Comparison of ENCODE assay signal across 15 cellular contexts in the genomic region with DNA sequence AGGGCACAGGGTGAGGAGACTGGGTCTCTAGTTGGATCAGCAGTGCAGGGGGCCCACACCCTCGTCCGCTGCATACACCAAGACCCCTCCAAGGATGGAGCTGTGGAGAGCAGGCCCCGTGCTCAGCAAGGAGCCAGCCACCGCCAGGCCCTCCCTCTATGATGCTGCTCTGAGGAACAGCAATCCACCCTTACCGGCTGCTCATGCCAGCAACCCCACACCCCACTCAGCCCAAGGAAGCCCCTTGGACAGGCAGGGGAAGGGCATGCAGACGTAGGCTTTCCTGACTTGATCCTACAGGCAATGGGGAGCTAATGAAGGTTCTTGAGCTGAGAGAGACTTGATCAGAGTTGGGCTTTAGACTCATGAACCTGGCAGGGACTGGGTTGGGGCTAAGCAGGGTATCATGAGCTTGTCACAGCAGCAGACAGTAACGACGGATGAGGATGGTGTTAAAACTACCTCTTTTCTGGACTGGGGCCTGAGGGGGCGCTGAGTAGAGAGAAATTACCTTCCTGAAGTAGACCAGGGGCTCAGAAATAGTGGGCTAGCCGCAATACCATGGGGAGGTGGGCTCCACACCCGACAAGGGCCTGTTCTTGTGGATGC. TPM values are rescaled to one million over a fixed set of nuclear protein-coding genes. Genes with fewer than 3 reads are reported as not detected.
DNase-seq lines count a peak whose midpoint lies in the region; ATAC-seq and TF ChIP-seq lines count a peak whose summit lies in the region.
"Had no signal": no experiment of that assay in that cellular context is flagged by ENCODE, and none has a peak within 500 bp of the region (broad histone marks: within the 10 kb centered on the region; RNA-seq: fewer than 3 reads in every experiment).

No MANE protein-coding gene starts in this region.

- H3K9me3 ChIP-seq in right atrium auricular region, result no peaks in the 10 kb centered on the region
- no peaks in the 10 kb centered on the region for H3K9me3 ChIP-seq in KOPT-K1 (ENCODE audit: insufficient read depth, low read length, poor library complexity, severe bottlenecking)
- H3K9me3 ChIP-seq: BLaER1 treated with 17β-estradiol and CSF1 and Interleukin-3, amounts not matched to agents 10 nM and 100 nM had no signal

- no peaks in the 10 kb centered on the region for H3K9me3 Mint-ChIP-seq in activated CD4-positive, alpha-beta T cell treated with anti-CD3 and anti-CD28 coated beads, Interleukin-2, amount 10 ng/mL, durations not matched to agents 24 days and 14 days

- H3K4me3 ChIP-seq in right atrium auricular region, result no peak overlapping the region
- H3K4me3 ChIP-seq in brain microvascular endothelial cell (ENCODE audit: low read depth, low read length), result no peak overlapping the region
- H3K4me3 ChIP-seq: BLaER1 treated with 17β-estradiol and CSF1 and Interleukin-3, amounts not matched to agents 10 nM and 100 nM had no signal

- DNase-seq in right atrium auricular region (ENCODE audit: low spot score) (peak; percentile 38), left cardiac atrium (no peak), mesenteric fat pad (ENCODE audit: low spot score) (peak; percentile 59), ureter (ENCODE audit: low spot score) (peak; percentile 37), brain microvascular endothelial cell (no peak)
- no peak for DNase-seq in activated CD4-positive, alpha-beta T cell treated with anti-CD3 and anti-CD28 coated beads, Interleukin-2, amount 10 ng/mL, durations not matched to agents 24 days and 14 days
- DNase-seq: NCI-H1930, NCI-H2171, NCI-H774, SHP77 had no signal

- intact Hi-C loops in left cardiac atrium (cut with DNase I), result no loop called here
- intact Hi-C loops in activated CD4-positive, alpha-beta T cell treated with anti-CD3 and anti-CD28 coated beads, Interleukin-2, amount 10 ng/mL, durations not matched to agents 24 days and 14 days (cut with micrococcal nuclease), result no loop called here

- in situ Hi-C loops in brain microvascular endothelial cell (cut with HindIII; ENCODE audit: low pct_ligation_motif_present, low sequenced_read_pairs), result no loop called here

- no peak overlapping the region for H3K4me3 Mint-ChIP-seq in activated CD4-positive, alpha-beta T cell treated with anti-CD3 and anti-CD28 coated beads, Interleukin-2, amount 10 ng/mL, durations not matched to agents 24 days and 14 days

- no peaks in the 10 kb centered on the region for H3K4me1 Mint-ChIP-seq in activated CD4-positive, alpha-beta T cell treated with anti-CD3 and anti-CD28 coated beads, Interleukin-2, amount 10 ng/mL, durations not matched to agents 24 days and 14 days

- ATAC-seq in left cardiac atrium (no peak), GM19324 (IDR thresholded peaks at IDR 0.05; ENCODE audit: low FRiP score, unreplicated experiment) (no peak)
- ATAC-seq: Panc1 had no signal

- no peaks in the 10 kb centered on the region for H3K36me3 Mint-ChIP-seq in activated CD4-positive, alpha-beta T cell treated with anti-CD3 and anti-CD28 coated beads, Interleukin-2, amount 10 ng/mL, durations not matched to agents 24 days and 14 days (ENCODE audit: low read depth)

- no peak for TF ChIP-seq CTCF in right atrium auricular region (IDR thresholded peaks at IDR 0.05)
- TF ChIP-seq CTCF in brain microvascular endothelial cell (IDR thresholded peaks at IDR 0.05; ENCODE audit: low read depth, low read length, missing control alignments), result no peak

- H3K27me3 ChIP-seq in right atrium auricular region (no peaks in the 10 kb centered on the region), brain microvascular endothelial cell (replicated peaks) (no peaks in the 10 kb centered on the region)
- H3K27me3 ChIP-seq: BLaER1 treated with 17β-estradiol and CSF1 and Interleukin-3, amounts not matched to agents 10 nM and 100 nM had no signal

- H3K27ac ChIP-seq in right atrium auricular region, result no peak overlapping the region
- H3K27ac ChIP-seq in KOPT-K1 (ENCODE audit: low read depth, low read length, poor library complexity, severe bottlenecking), result peak overlapping the region; percentile 77
- no peak overlapping the region for H3K27ac ChIP-seq in brain microvascular endothelial cell
- H3K27ac ChIP-seq: BLaER1 treated with 17β-estradiol and CSF1 and Interleukin-3, amounts not matched to agents 10 nM and 100 nM had no signal

- no peaks in the 10 kb centered on the region for H3K4me1 ChIP-seq in right atrium auricular region

- no peak overlapping the region for H3K27ac Mint-ChIP-seq in activated CD4-positive, alpha-beta T cell treated with anti-CD3 and anti-CD28 coated beads, Interleukin-2, amount 10 ng/mL, durations not matched to agents 24 days and 14 days

- H3K27me3 Mint-ChIP-seq in activated CD4-positive, alpha-beta T cell treated with anti-CD3 and anti-CD28 coated beads, Interleukin-2, amount 10 ng/mL, durations not matched to agents 24 days and 14 days, result no peaks in the 10 kb centered on the region

- H3K36me3 ChIP-seq in right atrium auricular region (no peaks in the 10 kb centered on the region), KOPT-K1 (ENCODE audit: insufficient read depth, low read length) (no peaks in the 10 kb centered on the region), brain microvascular endothelial cell (replicated peaks) (no peaks in the 10 kb centered on the region)
- H3K36me3 ChIP-seq: BLaER1 treated with 17β-estradiol and CSF1 and Interleukin-3, amounts not matched to agents 10 nM and 100 nM had no signal

RNA-seq across cellular contexts. Expression of gene FGD5, which starts 50.5 kb away (rescaled TPM):
- total RNA-seq in right atrium auricular region, result 10 to 100 TPM in 1 of 2 donors, 1 to 10 TPM in 1; 9.6 to 18.8 TPM
- 10 to 100 TPM; 19.3 to 28.7 TPM for total RNA-seq in left cardiac atrium
- total RNA-seq in mesenteric fat pad, result 38.6 TPM
- total RNA-seq in ureter, result 23.2 TPM
- 0.14 TPM in 1 of 2 replicates, not detected in the other for total RNA-seq in activated CD4-positive, alpha-beta T cell treated with anti-CD3 and anti-CD28 coated beads, Interleukin-2, amount 10 ng/mL, durations not matched to agents 24 days and 14 days
- total RNA-seq: LHCN-M2 had no signal

Comparison
In these comparisons a context has a peak if more than half of its experiments do, and no peak if none do; other contexts are left out.
1. DNase-seq: peak in right atrium auricular region (single experiment), mesenteric fat pad (single experiment) and ureter (single experiment); none in left cardiac atrium (single experiment), activated CD4-positive, alpha-beta T cell treated with anti-CD3 and anti-CD28 coated beads, Interleukin-2, amount 10 ng/mL, durations not matched to agents 24 days and 14 days (single experiment) and brain microvascular endothelial cell (single experiment).